In the genomic region with DNA sequence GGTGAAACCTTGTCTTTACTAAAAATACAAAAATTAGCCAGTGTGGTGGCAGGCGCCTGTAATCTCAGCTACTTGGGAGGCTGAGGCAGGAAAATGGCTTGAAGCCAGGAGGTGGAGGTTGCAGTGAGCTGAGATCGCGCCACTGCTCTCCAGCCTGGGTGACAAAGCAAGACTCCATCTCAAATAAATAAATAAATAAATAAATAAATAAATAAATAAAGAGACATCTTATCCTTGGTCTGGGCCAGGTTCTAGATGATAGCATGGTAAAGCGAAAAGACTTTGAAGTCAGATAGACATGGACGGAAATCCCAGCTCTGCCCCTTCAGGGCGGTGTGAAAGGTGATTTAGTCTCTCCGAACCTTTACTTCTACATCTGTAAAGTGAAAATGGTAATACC, we compare ENCODE assay signal across 1 cellular context. TPM values are rescaled to one million over a fixed set of nuclear protein-coding genes. Genes with fewer than 3 reads are reported as not detected.
"Had no signal": no experiment of that assay in that cellular context is flagged by ENCODE, and none has a peak within 500 bp of the region (broad histone marks: within the 10 kb centered on the region; RNA-seq: fewer than 3 reads in every experiment).

No MANE protein-coding gene starts in this region.

RNA-seq across cellular contexts. Expression of a gene that starts 33.2 kb away (rescaled TPM):
- polyA plus RNA-seq: SK-N-SH had no signal
